In the genomic region with DNA sequence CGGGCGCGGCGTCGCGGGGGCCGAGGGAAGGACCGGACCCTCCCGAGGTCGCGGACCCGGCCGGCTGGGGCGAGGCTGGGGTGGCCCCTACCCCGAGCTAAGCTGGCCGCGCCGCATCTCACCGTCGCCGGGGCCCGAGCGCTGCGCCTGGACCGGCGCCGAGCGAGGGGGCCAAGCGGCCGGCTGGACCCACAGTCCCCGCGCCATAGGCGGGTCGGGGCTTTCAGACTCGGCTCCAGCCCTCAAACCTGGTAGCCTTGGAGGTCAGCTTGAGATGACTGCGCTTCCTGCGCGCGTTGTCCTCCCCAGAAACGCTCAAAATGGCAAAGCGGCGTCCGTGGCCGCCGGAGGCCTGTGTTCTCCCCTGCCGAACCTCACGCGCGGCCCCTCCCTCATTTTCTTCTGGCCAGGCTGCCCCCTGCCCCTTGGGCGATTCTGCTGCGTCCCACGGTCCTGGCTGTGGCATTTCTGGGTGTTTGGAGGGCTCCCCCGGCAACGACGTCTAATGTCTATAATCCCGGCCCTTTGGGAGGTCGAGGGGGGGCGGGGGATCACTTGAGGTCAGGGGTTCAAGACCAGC, we compare ENCODE assay signal across 8 cellular contexts. TPM values are rescaled to one million over a fixed set of nuclear protein-coding genes. Genes with fewer than 3 reads are reported as not detected.
A peak's percentile ranks its signal among the peaks of the same experiment; 100 is the strongest.
DNase-seq lines count a peak whose midpoint lies in the region; ATAC-seq, FAIRE-seq and TF ChIP-seq lines count a peak whose summit lies in the region.

No MANE protein-coding gene starts in this region.

- peaks cover 5% of the 10 kb centered on the region for H3K27me3 Mint-ChIP-seq in activated B cell treated with CpG ODN at 0.5 μM for 24 hours

- H3K36me3 Mint-ChIP-seq in activated B cell treated with CpG ODN at 0.5 μM for 24 hours (ENCODE audit: low read depth), result peaks cover 2% of the 10 kb centered on the region

- peaks cover 32% of the 10 kb centered on the region for H3K4me1 Mint-ChIP-seq in activated B cell treated with CpG ODN at 0.5 μM for 24 hours

- H3K27me3 ChIP-seq in iPS-15b (ENCODE audit: control insufficient read depth, insufficient read depth, low read length), result peaks cover 7% of the 10 kb centered on the region
- peaks cover 20% of the 10 kb centered on the region for H3K27me3 ChIP-seq in suprapubic skin

- no peak for TF ChIP-seq POLR2A in suprapubic skin (IDR thresholded peaks at IDR 0.05)

- H3K4me3 ChIP-seq in GM08714 (ENCODE audit: low read length) (peak overlapping the region; percentile 64), iPS-15b (ENCODE audit: low read depth, low read length) (peak overlapping the region; percentile 85), suprapubic skin (peak overlapping the region; percentile 76)

- CTCF ChIA-PET in activated B cell treated with CpG ODN at 0.5 μM for 24 hours (lab: Charles Lee), result interaction anchor here (0.7 to 1.6 kb wide), 4 partner anchors 58 to 182 kb away, joined by 3 to 5 read pairs (median 3); partner anchors contain the start of gene SSNA1

- peak overlapping the region; percentile 64 for H3K27ac ChIP-seq in suprapubic skin

- H3K36me3 ChIP-seq in iPS-15b (ENCODE audit: control insufficient read depth, insufficient read depth, low read length) (no peaks in the 10 kb centered on the region), suprapubic skin (no peaks in the 10 kb centered on the region)

- TF ChIP-seq CTCF in activated B cell treated with CpG ODN at 0.5 μM for 24 hours (IDR thresholded peaks at IDR 0.05) (no peak), suprapubic skin (IDR thresholded peaks at IDR 0.05) (no peak)

- ATAC-seq in HG02852 (IDR thresholded peaks at IDR 0.05; ENCODE audit: unreplicated experiment) (peak; percentile 18), activated B cell treated with CpG ODN at 0.5 μM for 24 hours (ENCODE audit: low read depth) (peak; percentile 3), GM21526 (IDR thresholded peaks at IDR 0.05; ENCODE audit: low FRiP score, unreplicated experiment) (no peak)

- H3K27ac Mint-ChIP-seq in activated B cell treated with CpG ODN at 0.5 μM for 24 hours, result peak overlapping the region; percentile 69

- H3K4me1 ChIP-seq in iPS-15b (ENCODE audit: control insufficient read depth, insufficient read depth, low read length), result peaks cover 5% of the 10 kb centered on the region
- H3K4me1 ChIP-seq in suprapubic skin, result peaks cover 37% of the 10 kb centered on the region

- H3K9me3 ChIP-seq in iPS-15b (ENCODE audit: control insufficient read depth, insufficient read depth, low read length) (no peaks in the 10 kb centered on the region), suprapubic skin (no peaks in the 10 kb centered on the region)

- 10% methylated on average over 14 of the region's 58 CpGs for WGBS in suprapubic skin

- no peak for DNase-seq in activated B cell treated with CpG ODN at 0.5 μM for 24 hours
- no peak for DNase-seq in suprapubic skin (ENCODE audit: low spot score in 2 of 2)
- DNase-seq in AG08395 (ENCODE audit: low spot score), result no peak
- no peak for DNase-seq in RCC 7860 (ENCODE audit: low spot score)

- H3K9me3 Mint-ChIP-seq in activated B cell treated with CpG ODN at 0.5 μM for 24 hours, result no peaks in the 10 kb centered on the region

- no peak for TF ChIP-seq EP300 in suprapubic skin (IDR thresholded peaks at IDR 0.05)

- POLR2A ChIA-PET in activated B cell treated with CpG ODN at 0.5 μM for 24 hours (lab: Charles Lee), result interaction anchor here (0.7 to 3.5 kb wide), 23 partner anchors 8 to 422 kb away, joined by 3 to 76 read pairs (median 5); partner anchors contain the start of genes ANAPC2, DPP7, GRIN1 and MAN1B1

- no peak for FAIRE-seq in RCC 7860 (lab: Jason Lieb, UNC)

- intact Hi-C loops in activated B cell treated with CpG ODN at 0.5 μM for 24 hours (cut with micrococcal nuclease), result no loop called here

- H3K4me3 Mint-ChIP-seq in activated B cell treated with CpG ODN at 0.5 μM for 24 hours, result peak overlapping the region; percentile 81

- peak overlapping the region; percentile 65 for H3K9ac ChIP-seq in iPS-15b (ENCODE audit: low read depth, low read length)

RNA-seq across cellular contexts. Expression of gene GRIN1, which starts 8.7 kb away (rescaled TPM):
- total RNA-seq in activated B cell treated with CpG ODN at 0.5 μM for 24 hours (0.22 TPM in 1 of 2 replicates, not detected in the other), suprapubic skin (under 1 TPM in 3 of 4 donors, not detected in 1; 0.16 to 0.25 (median 0.16) TPM)

RNA-seq across cellular contexts. Expression of gene DPP7, which starts 15.7 kb away (rescaled TPM):
- total RNA-seq in activated B cell treated with CpG ODN at 0.5 μM for 24 hours (254 and 259 TPM in 2 replicates), suprapubic skin (100 to 1,000 TPM in 2 of 4 donors, 10 to 100 TPM in 2; 71.4 to 139 (median 96.5) TPM)

RNA-seq across cellular contexts. Expression of gene LRRC26, which starts 39.6 kb away (rescaled TPM):
- 0.31 TPM in 1 of 2 replicates, not detected in the other for total RNA-seq in activated B cell treated with CpG ODN at 0.5 μM for 24 hours
- 10 to 100 TPM in 1 of 4 donors, 1 to 10 TPM in 3; 5.4 to 37.2 (median 7.9) TPM for total RNA-seq in suprapubic skin

RNA-seq across cellular contexts. Expression of gene TMEM210, which starts 41.6 kb away (rescaled TPM):
- not detected in 2 replicates for total RNA-seq in activated B cell treated with CpG ODN at 0.5 μM for 24 hours
- not detected for total RNA-seq in suprapubic skin

RNA-seq across cellular contexts. Expression of gene MAN1B1, which starts 43.5 kb away (rescaled TPM):
- total RNA-seq in activated B cell treated with CpG ODN at 0.5 μM for 24 hours (33.6 and 37.7 TPM in 2 replicates), suprapubic skin (10 to 100 TPM; 52.1 to 99.2 (median 63.1) TPM)
